In the genomic region with DNA sequence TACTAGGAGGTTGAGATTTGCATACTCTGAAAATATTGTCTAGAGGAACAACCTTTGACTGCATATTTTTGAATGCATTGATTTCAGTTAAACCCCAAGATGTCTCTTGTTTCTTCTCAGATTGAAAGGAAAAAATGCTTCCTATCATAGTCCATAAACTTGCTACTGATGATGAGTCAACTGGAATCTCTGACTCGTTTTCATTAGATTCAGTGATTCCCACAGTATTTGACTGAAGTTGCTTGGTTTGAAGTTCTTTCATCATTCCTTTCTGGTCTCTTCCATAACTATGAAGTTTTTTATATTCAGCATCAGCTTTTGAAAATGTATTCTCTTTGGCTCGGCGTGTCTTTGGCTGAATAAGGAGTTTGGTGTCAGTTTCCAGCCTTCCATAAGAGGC, we compare ENCODE assay signal across 23 cellular contexts. TPM values are rescaled to one million over a fixed set of nuclear protein-coding genes. Genes with fewer than 3 reads are reported as not detected.
DNase-seq lines count a peak whose midpoint lies in the region; ATAC-seq, FAIRE-seq and TF ChIP-seq lines count a peak whose summit lies in the region.
"Had no signal": no experiment of that assay in that cellular context is flagged by ENCODE, and none has a peak within 500 bp of the region (broad histone marks: within the 10 kb centered on the region; RNA-seq: fewer than 3 reads in every experiment).

No MANE protein-coding gene starts in this region.

- no peak overlapping the region for H3K4me2 ChIP-seq in keratinocyte (ENCODE audit: control insufficient read depth, extremely low read depth, insufficient read depth, low read depth, low read length)

- H3K4me3 Mint-ChIP-seq in activated CD8-positive, alpha-beta T cell treated with anti-CD3 and anti-CD28 coated beads for 36 hours: no peak overlapping the region
- no peak overlapping the region for H3K4me3 Mint-ChIP-seq in activated CD8-positive, alpha-beta T cell treated with anti-CD3 and anti-CD28 coated beads, Interleukin-2, amount 10 ng/mL, durations not matched to agents 7 days and 5 days
- no peak overlapping the region for H3K4me3 Mint-ChIP-seq in HFFc6
- H3K4me3 Mint-ChIP-seq: activated CD4-positive, alpha-beta T cell treated with anti-CD3 and anti-CD28 coated beads, Interleukin-2, amount 10 ng/mL, durations not matched to agents 24 days and 14 days; activated T-cell treated with anti-CD3 and anti-CD28 coated beads, Interleukin-2, amount 50 U/mL, for 4 hours; CD8-positive, alpha-beta T cell had no signal

- peaks cover 3% of the 10 kb centered on the region for H3K4me1 ChIP-seq in keratinocyte (ENCODE audit: control insufficient read depth, extremely low read depth, insufficient read depth, low read length)
- H3K4me1 ChIP-seq: uterus had no signal

- dilution Hi-C loops in keratinocyte (cut with MboI; ENCODE audit: extremely low pct_ligation_motif_present, low sequenced_read_pairs): no loop called here

- FAIRE-seq in keratinocyte (lab: Jason Lieb, UNC): peak; percentile 17
- FAIRE-seq: colon had no signal

- no peak overlapping the region for H3K4me3 ChIP-seq in keratinocyte (ENCODE audit: control insufficient read depth in 2 of 3, extremely low read depth in 1 of 3, insufficient read depth in 2 of 3, low read depth in 1 of 3, low read length in 3 of 3)
- H3K4me3 ChIP-seq: SK-N-MC, uterus had no signal

- no peaks in the 10 kb centered on the region for H3K27me3 ChIP-seq in keratinocyte (ENCODE audit: control insufficient read depth, extremely low read depth, insufficient read depth, low read length)
- H3K27me3 ChIP-seq: uterus had no signal

- no peaks in the 10 kb centered on the region for H3K9me3 Mint-ChIP-seq in activated CD8-positive, alpha-beta T cell treated with anti-CD3 and anti-CD28 coated beads for 36 hours
- H3K9me3 Mint-ChIP-seq in activated CD8-positive, alpha-beta T cell treated with anti-CD3 and anti-CD28 coated beads, Interleukin-2, amount 10 ng/mL, durations not matched to agents 7 days and 5 days (ENCODE audit: insufficient read depth): no peaks in the 10 kb centered on the region
- H3K9me3 Mint-ChIP-seq in HFFc6: no peaks in the 10 kb centered on the region
- H3K9me3 Mint-ChIP-seq: activated CD4-positive, alpha-beta T cell treated with anti-CD3 and anti-CD28 coated beads, Interleukin-2, amount 10 ng/mL, durations not matched to agents 24 days and 14 days; activated T-cell treated with anti-CD3 and anti-CD28 coated beads, Interleukin-2, amount 50 U/mL, for 4 hours; CD8-positive, alpha-beta T cell had no signal

- H3K36me3 ChIP-seq in keratinocyte (ENCODE audit: control insufficient read depth in 2 of 2, extremely low read depth in 1 of 2, insufficient read depth in 2 of 2, low read length in 2 of 2): peaks cover 0 to 2% of the 10 kb centered on the region in 2 experiments
- H3K36me3 ChIP-seq: uterus had no signal

- H3K9me1 ChIP-seq in keratinocyte (ENCODE audit: control insufficient read depth, extremely low read depth, insufficient read depth, low read length): no peaks in the 10 kb centered on the region

- no peak overlapping the region for H3K27ac ChIP-seq in keratinocyte (ENCODE audit: control insufficient read depth, insufficient read depth, low read length)
- H3K27ac ChIP-seq: SK-N-MC, uterus had no signal

- no peaks in the 10 kb centered on the region for H4K20me1 ChIP-seq in keratinocyte (ENCODE audit: control insufficient read depth, extremely low read depth, insufficient read depth, low read length)

- peaks cover 9% of the 10 kb centered on the region for H3K36me3 Mint-ChIP-seq in activated CD8-positive, alpha-beta T cell treated with anti-CD3 and anti-CD28 coated beads for 36 hours (ENCODE audit: low read depth)
- peaks cover 15% of the 10 kb centered on the region for H3K36me3 Mint-ChIP-seq in activated CD8-positive, alpha-beta T cell treated with anti-CD3 and anti-CD28 coated beads, Interleukin-2, amount 10 ng/mL, durations not matched to agents 7 days and 5 days (ENCODE audit: low read depth)
- H3K36me3 Mint-ChIP-seq in HFFc6 (ENCODE audit: low read depth): peaks cover 4% of the 10 kb centered on the region; the same call in 1 of the 2 replicates

- no peaks in the 10 kb centered on the region for H3K9me3 ChIP-seq in keratinocyte (ENCODE audit: control insufficient read depth, low read depth, low read length)
- H3K9me3 ChIP-seq: uterus had no signal

- no peaks in the 10 kb centered on the region for H3K27me3 Mint-ChIP-seq in activated CD8-positive, alpha-beta T cell treated with anti-CD3 and anti-CD28 coated beads for 36 hours
- no peaks in the 10 kb centered on the region for H3K27me3 Mint-ChIP-seq in activated CD8-positive, alpha-beta T cell treated with anti-CD3 and anti-CD28 coated beads, Interleukin-2, amount 10 ng/mL, durations not matched to agents 7 days and 5 days (ENCODE audit: low read depth)
- H3K27me3 Mint-ChIP-seq in HFFc6 (ENCODE audit: insufficient read depth): no peaks in the 10 kb centered on the region; the same call in 1 of the 2 replicates
- H3K27me3 Mint-ChIP-seq: activated CD4-positive, alpha-beta T cell treated with anti-CD3 and anti-CD28 coated beads, Interleukin-2, amount 10 ng/mL, durations not matched to agents 24 days and 14 days had no signal

- H2AFZ ChIP-seq in keratinocyte (ENCODE audit: control insufficient read depth, low read length): no peak overlapping the region

- intact Hi-C loops in activated CD8-positive, alpha-beta T cell treated with anti-CD3 and anti-CD28 coated beads for 36 hours (cut with micrococcal nuclease): no loop called here

- no peaks in the 10 kb centered on the region for H3K79me2 ChIP-seq in keratinocyte (ENCODE audit: control insufficient read depth, insufficient read depth, low read length)

- peaks cover 8% of the 10 kb centered on the region for H3K4me1 Mint-ChIP-seq in activated CD8-positive, alpha-beta T cell treated with anti-CD3 and anti-CD28 coated beads for 36 hours (ENCODE audit: low read depth)
- no peaks in the 10 kb centered on the region for H3K4me1 Mint-ChIP-seq in activated CD8-positive, alpha-beta T cell treated with anti-CD3 and anti-CD28 coated beads, Interleukin-2, amount 10 ng/mL, durations not matched to agents 7 days and 5 days (ENCODE audit: low read depth)
- peaks cover 9% of the 10 kb centered on the region for H3K4me1 Mint-ChIP-seq in HFFc6 (ENCODE audit: low read depth)

- POLR2A ChIA-PET in activated CD8-positive, alpha-beta T cell treated with anti-CD3 and anti-CD28 coated beads for 36 hours (lab: Charles Lee): no interaction called here
- POLR2A ChIA-PET in activated CD8-positive, alpha-beta T cell treated with anti-CD3 and anti-CD28 coated beads, Interleukin-2, amount 10 ng/mL, durations not matched to agents 7 days and 5 days (lab: Charles Lee): no interaction called here

- no peak overlapping the region for H3K9ac ChIP-seq in keratinocyte (ENCODE audit: control insufficient read depth, extremely low read depth, insufficient read depth, low read length)

- ATAC-seq in activated CD8-positive, alpha-beta T cell treated with anti-CD3 and anti-CD28 coated beads for 36 hours: no peak
- no peak for ATAC-seq in activated CD8-positive, alpha-beta T cell treated with anti-CD3 and anti-CD28 coated beads, Interleukin-2, amount 10 ng/mL, durations not matched to agents 7 days and 5 days
- ATAC-seq in HG02884 (IDR thresholded peaks at IDR 0.05; ENCODE audit: unreplicated experiment): no peak
- ATAC-seq: activated T-cell treated with anti-CD3 and anti-CD28 coated beads, Interleukin-2, amount 50 U/mL, for 4 hours; CD8-positive, alpha-beta T cell; sciatic nerve had no signal

- CTCF ChIA-PET in activated CD8-positive, alpha-beta T cell treated with anti-CD3 and anti-CD28 coated beads for 36 hours (lab: Charles Lee): no interaction called here
- CTCF ChIA-PET in activated CD8-positive, alpha-beta T cell treated with anti-CD3 and anti-CD28 coated beads, Interleukin-2, amount 10 ng/mL, durations not matched to agents 7 days and 5 days (lab: Charles Lee): interaction anchor here (1.6 kb wide), 1 partner anchor 11 kb away, joined by 6 read pairs; the partner anchor contains the start of genes PEX1 and RBM48

- TF ChIP-seq CTCF in activated CD8-positive, alpha-beta T cell treated with anti-CD3 and anti-CD28 coated beads for 36 hours (IDR thresholded peaks at IDR 0.05): no peak
- TF ChIP-seq CTCF in HFFc6 (IDR thresholded peaks at IDR 0.05) (no peak), keratinocyte (optimal IDR thresholded peaks at IDR 0.05 in 1 of 3, IDR thresholded peaks at IDR 0.05 in 1 of 3, conservative IDR thresholded peaks at IDR 0.05 in 1 of 3; ENCODE audit: extremely low read depth in 1 of 3, insufficient read depth in 2 of 3, low read length in 3 of 3) (no peak), GM10266 (IDR thresholded peaks at IDR 0.05; ENCODE audit: control insufficient read depth, insufficient read depth, low read depth, missing control alignments) (no peak)

- peak overlapping the region; percentile 72 for H3K27ac Mint-ChIP-seq in activated CD8-positive, alpha-beta T cell treated with anti-CD3 and anti-CD28 coated beads for 36 hours
- no peak overlapping the region for H3K27ac Mint-ChIP-seq in activated CD8-positive, alpha-beta T cell treated with anti-CD3 and anti-CD28 coated beads, Interleukin-2, amount 10 ng/mL, durations not matched to agents 7 days and 5 days
- peak overlapping the region; percentile 44 for H3K27ac Mint-ChIP-seq in HFFc6
- H3K27ac Mint-ChIP-seq: activated CD4-positive, alpha-beta T cell treated with anti-CD3 and anti-CD28 coated beads, Interleukin-2, amount 10 ng/mL, durations not matched to agents 24 days and 14 days; CD8-positive, alpha-beta T cell had no signal

- DNase-seq in activated CD8-positive, alpha-beta T cell treated with anti-CD3 and anti-CD28 coated beads for 36 hours: no peak
- DNase-seq in activated CD8-positive, alpha-beta T cell treated with anti-CD3 and anti-CD28 coated beads, Interleukin-2, amount 10 ng/mL, durations not matched to agents 7 days and 5 days: no peak
- DNase-seq in HFFc6 (peak; percentile 45), astrocyte of the hippocampus (ENCODE audit: low read depth, low spot score) (peak; percentile 1), keratinocyte (ENCODE audit: low read depth, low spot score) (no peak), GM10266 (ENCODE audit: extremely low spot score) (no peak), anterior cingulate cortex (lab: John Stamatoyannopoulos, UW) (no peak)
- DNase-seq: activated CD4-positive, alpha-beta T cell treated with anti-CD3 and anti-CD28 coated beads, Interleukin-2, amount 10 ng/mL, durations not matched to agents 24 days and 14 days; activated T-cell treated with anti-CD3 and anti-CD28 coated beads, Interleukin-2, amount 50 U/mL, for 4 hours; amniotic stem cell; CD8-positive, alpha-beta T cell; KBM-7; NCI-H1048; stimulated activated CD4-positive, alpha-beta T cell treated with anti-CD3 and anti-CD28 coated beads, Interleukin-1b, Interleukin-23, amount 100 ng/mL, for 48 hours; uterus had no signal

RNA-seq across cellular contexts. Expression of gene PEX1, which starts 10.7 kb away (rescaled TPM):
- total RNA-seq in activated CD8-positive, alpha-beta T cell treated with anti-CD3 and anti-CD28 coated beads for 36 hours: 10 to 100 TPM; 16.6 to 16.9 TPM
- 10 to 100 TPM; 13.6 to 16.8 TPM for total RNA-seq in activated CD8-positive, alpha-beta T cell treated with anti-CD3 and anti-CD28 coated beads, Interleukin-2, amount 10 ng/mL, durations not matched to agents 7 days and 5 days
- 10 to 100 TPM in 1 of 6 experiments, 1 to 10 TPM in 5; 8.4 to 10.9 (median 9.0) TPM for total RNA-seq in HFFc6 (2021; fragmentation: NEBNext Ultra II Directional; extraction: Animal tissue kit (Norgen Biotek cat#: 25700))
- 8.2 to 17.4 TPM (median 13.0 TPM) in 3 replicates for polyA plus RNA-seq in keratinocyte
- 28.0 TPM for polyA plus RNA-seq in keratinocyte (2011; ENCODE audit: low read depth)
- polyA plus RNA-seq in keratinocyte (2011; cell fraction: cytosol; rRNA removed): 4.4 and 7.7 TPM in 2 replicates
- 17.5 and 26.8 TPM in 2 replicates for polyA plus RNA-seq in keratinocyte (2011; cell fraction: nucleus; rRNA removed)
- polyA plus RNA-seq in keratinocyte (2012; ENCODE audit: low replicate concordance): 6.7 and 10.0 TPM in 2 replicates
- 4.2 to 12.0 TPM (median 10.0 TPM) in 3 replicates for polyA minus RNA-seq in keratinocyte
- 6.7 TPM for polyA minus RNA-seq in keratinocyte (2011; cell fraction: cytosol; rRNA and poly(A)+ RNA removed)
- polyA minus RNA-seq in keratinocyte (2011; cell fraction: nucleus; rRNA and poly(A)+ RNA removed): 7.9 and 19.8 TPM in 2 replicates

RNA-seq across cellular contexts. Expression of gene RBM48, which starts 11.0 kb away (rescaled TPM):
- total RNA-seq in activated CD8-positive, alpha-beta T cell treated with anti-CD3 and anti-CD28 coated beads for 36 hours: 10 to 100 TPM; 11.5 to 13.4 TPM
- total RNA-seq in activated CD8-positive, alpha-beta T cell treated with anti-CD3 and anti-CD28 coated beads, Interleukin-2, amount 10 ng/mL, durations not matched to agents 7 days and 5 days: 10 to 100 TPM; 14.5 to 15.4 TPM
- total RNA-seq in HFFc6 (2021; fragmentation: NEBNext Ultra II Directional; extraction: Animal tissue kit (Norgen Biotek cat#: 25700)): 1 to 10 TPM; 8.8 to 9.7 (median 9.4) TPM
- polyA plus RNA-seq in keratinocyte: 5.3 to 6.3 TPM (median 5.5 TPM) in 3 replicates
- polyA plus RNA-seq in keratinocyte (2011; ENCODE audit: low read depth): 17.8 TPM
- 2.1 and 3.7 TPM in 2 replicates for polyA plus RNA-seq in keratinocyte (2011; cell fraction: cytosol; rRNA removed)
- 9.5 and 11.8 TPM in 2 replicates for polyA plus RNA-seq in keratinocyte (2011; cell fraction: nucleus; rRNA removed)
- 4.2 and 7.3 TPM in 2 replicates for polyA plus RNA-seq in keratinocyte (2012; ENCODE audit: low replicate concordance)
- 2.8 to 6.1 TPM (median 2.8 TPM) in 3 replicates for polyA minus RNA-seq in keratinocyte
- 2.3 TPM for polyA minus RNA-seq in keratinocyte (2011; cell fraction: cytosol; rRNA and poly(A)+ RNA removed)
- polyA minus RNA-seq in keratinocyte (2011; cell fraction: nucleus; rRNA and poly(A)+ RNA removed): 3.1 and 5.2 TPM in 2 replicates

RNA-seq across cellular contexts. Expression of gene ERVW-1, which starts 39.9 kb away (rescaled TPM):
- not detected for total RNA-seq in activated CD8-positive, alpha-beta T cell treated with anti-CD3 and anti-CD28 coated beads for 36 hours
- not detected for total RNA-seq in activated CD8-positive, alpha-beta T cell treated with anti-CD3 and anti-CD28 coated beads, Interleukin-2, amount 10 ng/mL, durations not matched to agents 7 days and 5 days
- total RNA-seq in HFFc6 (2021; fragmentation: NEBNext Ultra II Directional; extraction: Animal tissue kit (Norgen Biotek cat#: 25700)): not detected
- not detected in 3 replicates for polyA plus RNA-seq in keratinocyte
- not detected for polyA plus RNA-seq in keratinocyte (2011; ENCODE audit: low read depth)
- not detected in 2 replicates for polyA plus RNA-seq in keratinocyte (2011; cell fraction: cytosol; rRNA removed)
- polyA plus RNA-seq in keratinocyte (2011; cell fraction: nucleus; rRNA removed): 0.09 TPM in 1 of 2 replicates, not detected in the other
- 0.05 and 0.28 TPM in 2 replicates for polyA plus RNA-seq in keratinocyte (2012; ENCODE audit: low replicate concordance)
- not detected in 3 replicates for polyA minus RNA-seq in keratinocyte
- polyA minus RNA-seq in keratinocyte (2011; cell fraction: cytosol; rRNA and poly(A)+ RNA removed): not detected
- not detected in 2 replicates for polyA minus RNA-seq in keratinocyte (2011; cell fraction: nucleus; rRNA and poly(A)+ RNA removed)
- total RNA-seq: activated CD4-positive, alpha-beta T cell treated with anti-CD3 and anti-CD28 coated beads, Interleukin-2, amount 10 ng/mL, durations not matched to agents 24 days and 14 days; activated T-cell treated with anti-CD3 and anti-CD28 coated beads, Interleukin-2, amount 50 U/mL, for 4 hours; CD8-positive, alpha-beta T cell; Daoy; glomerular endothelial cell; liver; omental fat pad; uterus had no signal

Comparison
In these comparisons a context has a peak if more than half of its experiments do, and no peak if none do; other contexts are left out.
1. DNase-seq: peak in HFFc6 (single experiment) and astrocyte of the hippocampus (single experiment); none in activated CD8-positive, alpha-beta T cell treated with anti-CD3 and anti-CD28 coated beads for 36 hours (single experiment), activated CD8-positive, alpha-beta T cell treated with anti-CD3 and anti-CD28 coated beads, Interleukin-2, amount 10 ng/mL, durations not matched to agents 7 days and 5 days (single experiment), keratinocyte (single experiment), GM10266 (single experiment) and anterior cingulate cortex (0 of 58).